ENCODE assay signal across 23 cellular contexts in genomic region chr6:53161481-53162009, GRCh38. TPM values are rescaled to one million over a fixed set of nuclear protein-coding genes. Genes with fewer than 3 reads are reported as not detected.
DNase-seq lines count a peak whose midpoint lies in the region; ATAC-seq, FAIRE-seq and TF ChIP-seq lines count a peak whose summit lies in the region.
"Had no signal": no experiment of that assay in that cellular context is flagged by ENCODE, and none has a peak within 500 bp of the region (broad histone marks: within the 10 kb centered on the region; RNA-seq: fewer than 3 reads in every experiment).

No MANE protein-coding gene starts in this region.

- H4K20me1 ChIP-seq in SK-N-SH (ENCODE audit: insufficient read depth) (no peaks in the 10 kb centered on the region), mammary epithelial cell (ENCODE audit: insufficient read depth, low read length) (no peaks in the 10 kb centered on the region)
- H4K20me1 ChIP-seq: BLaER1 had no signal

- H3K4me1 ChIP-seq in SK-N-SH (ENCODE audit: control insufficient read depth in 1 of 2, insufficient read depth in 2 of 2, low read depth in 1 of 2, low read length in 1 of 2) (no peaks in the 10 kb centered on the region), mammary epithelial cell (ENCODE audit: insufficient read depth, low read length) (no peaks in the 10 kb centered on the region), gastroesophageal sphincter (peaks cover 0 to 16% (median 4%) of the 10 kb centered on the region in 3 donors)

- H2AFZ ChIP-seq in SK-N-SH (ENCODE audit: low read depth) (peak overlapping the region; percentile 39; the same call in 1 of the 2 replicates), mammary epithelial cell (ENCODE audit: low read depth, low read length) (peak overlapping the region; percentile 12)

- H3K36me3 ChIP-seq in SK-N-SH (replicated peaks in 1 of 2; ENCODE audit: control insufficient read depth in 1 of 2, insufficient read depth in 2 of 2, low read length in 1 of 2) (no peaks in the 10 kb centered on the region), mammary epithelial cell (ENCODE audit: insufficient read depth, low read length) (no peaks in the 10 kb centered on the region), gastroesophageal sphincter (no peaks in the 10 kb centered on the region)
- H3K36me3 ChIP-seq: BLaER1 had no signal

- H3K4me3 ChIP-seq in SK-N-SH (ENCODE audit: low read depth in 2 of 2, low read length in 1 of 2) (no peak overlapping the region; a peak in 1 of 4 replicates), mammary epithelial cell (replicated peaks in 1 of 3; ENCODE audit: insufficient read depth in 1 of 3, low read depth in 2 of 3, low read length in 3 of 3) (no peak overlapping the region), gastroesophageal sphincter (no peak overlapping the region)
- H3K4me3 ChIP-seq: BLaER1 had no signal

- H3K79me2 ChIP-seq in SK-N-SH (ENCODE audit: insufficient read depth) = no peaks in the 10 kb centered on the region
- no peaks in the 10 kb centered on the region for H3K79me2 ChIP-seq in mammary epithelial cell (ENCODE audit: insufficient read depth, low read length)

- no peak overlapping the region for H3K4me2 ChIP-seq in SK-N-SH
- no peak overlapping the region for H3K4me2 ChIP-seq in mammary epithelial cell (ENCODE audit: insufficient read depth, low read depth, low read length)
- H3K4me2 ChIP-seq: BLaER1 had no signal

- no peak for ATAC-seq in SK-N-SH treated with all-trans-retinoic acid at 6 μM for 48 hours
- ATAC-seq in gastroesophageal sphincter = peak; percentile 68
- no peak for ATAC-seq in HG03095 (IDR thresholded peaks at IDR 0.05; ENCODE audit: unreplicated experiment)

- 52% methylated on average over 3 of the region's 3 CpGs for WGBS in SK-N-SH (ENCODE audit: low lambda C conversion rate)
- WGBS in mammary epithelial cell (ENCODE audit: low coverage, missing lambda C conversion rate) = 64% methylated on average over 3 of the region's 3 CpGs
- 40 to 67% methylated on average over 2 to 3 of the region's 3 CpGs for WGBS in gastroesophageal sphincter (ENCODE audit: low coverage in 1 of 2), 2 donors

- intact Hi-C loops in mammary epithelial cell (cut with micrococcal nuclease) = no loop called here

- DNase-seq in SK-N-SH (no peak), mammary epithelial cell (no peak), GM12892 (ENCODE audit: insufficient read length) (no peak), NCI-H2171 treated with DMSO at 0.1 percent for 48 hours (lab: John Stamatoyannopoulos, UW) (no peak), NAMALWA (ENCODE audit: low spot score) (no peak)
- DNase-seq: DND-41, Kasumi-1, NCI-H187, NCI-H446 treated with DMSO at 0.1 percent for 48 hours, OCI-M1, RPMI8226, SIG-M5 had no signal

- no peak for TF ChIP-seq EP300 in SK-N-SH (IDR thresholded peaks at IDR 0.05; ENCODE audit: borderline replicate concordance in 1 of 2, low read depth in 1 of 2, low read length in 1 of 2)
- TF ChIP-seq EP300 in gastroesophageal sphincter (IDR thresholded peaks at IDR 0.05) = no peak

- in situ Hi-C loops in mammary epithelial cell (cut with MboI; ENCODE audit: low sequenced_read_pairs in 2 of 2) = loop anchor here (25.0 kb wide), 1 partner anchor 526 kb away; no protein-coding TSS in a partner anchor

- H3K9ac ChIP-seq in SK-N-SH (no peak overlapping the region), mammary epithelial cell (ENCODE audit: insufficient read depth, low read length) (no peak overlapping the region)
- H3K9ac ChIP-seq: BLaER1 had no signal

- no peak overlapping the region for H3K27ac ChIP-seq in SK-N-SH (ENCODE audit: low read depth in 2 of 2, low read length in 1 of 2)
- H3K27ac ChIP-seq in mammary epithelial cell (ENCODE audit: insufficient read depth, low read depth, low read length) = no peak overlapping the region
- peak overlapping the region in 3 of 4 donors; percentile 36 to 60 (median 41) for H3K27ac ChIP-seq in gastroesophageal sphincter
- H3K27ac ChIP-seq: 22Rv1, BLaER1, HL-60 had no signal

- no TSS peak for BruUV-seq in mammary epithelial cell (replicated peaks; lab: Mats Ljungman, UMichigan)

- no peaks in the 10 kb centered on the region for H3K9me2 ChIP-seq in SK-N-SH

- H3K9me3 ChIP-seq in SK-N-SH (no peaks in the 10 kb centered on the region; the same call in 1 of the 2 replicates), mammary epithelial cell (replicated peaks; ENCODE audit: insufficient read depth, low read length) (peaks cover 2% of the 10 kb centered on the region), gastroesophageal sphincter (no peaks in the 10 kb centered on the region)

- TF ChIP-seq CTCF in SK-N-SH (IDR thresholded peaks at IDR 0.05) (no peak), mammary epithelial cell (conservative IDR thresholded peaks at IDR 0.05 in 1 of 2, IDR thresholded peaks at IDR 0.05 in 1 of 2; ENCODE audit: extremely low read depth in 1 of 2, insufficient read depth in 1 of 2, low read depth in 1 of 2, low read length in 2 of 2) (no peak), gastroesophageal sphincter (IDR thresholded peaks at IDR 0.05) (no peak)

- dilution Hi-C loops in mammary epithelial cell (cut with HindIII; ENCODE audit: low sequenced_read_pairs) = loop anchor here (10.0 kb wide), 1 partner anchor 323 kb away; no protein-coding TSS in a partner anchor

- CTCF ChIA-PET in SK-N-SH (lab: Yijun Ruan, JAX) = interaction anchor here (1.0 to 1.9 kb wide), 2 partner anchors 10 to 566 kb away, joined by 3 to 9 read pairs; no protein-coding TSS in a partner anchor
- CTCF ChIA-PET in mammary epithelial cell (lab: Charles Lee; ENCODE audit: low non-redundant PET) = interaction anchor here (0.5 kb wide), 1 partner anchor 22 kb away, joined by 4 read pairs; no protein-coding TSS in a partner anchor

- POLR2A ChIA-PET in SK-N-SH (lab: Yijun Ruan, JAX) = no interaction called here

- TF ChIP-seq POLR2A in gastroesophageal sphincter (IDR thresholded peaks at IDR 0.05) (no peak), GM12892 (IDR thresholded peaks at IDR 0.05; ENCODE audit: low read depth, low read length) (no peak)

- FAIRE-seq in GM12892 (lab: Jason Lieb, UNC) = no peak
- FAIRE-seq: GM19239, HTR-8/SVneo had no signal

- H3F3A ChIP-seq in SK-N-SH (replicated peaks; ENCODE audit: insufficient read depth) = no peaks in the 10 kb centered on the region

- no peak for TF ChIP-seq RAD21 in SK-N-SH (IDR thresholded peaks at IDR 0.05; ENCODE audit: low read length)

- H3K27me3 ChIP-seq in SK-N-SH (ENCODE audit: insufficient read depth) (no peaks in the 10 kb centered on the region), mammary epithelial cell (ENCODE audit: insufficient read depth, low read length) (no peaks in the 10 kb centered on the region), gastroesophageal sphincter (no peaks in the 10 kb centered on the region)
- H3K27me3 ChIP-seq: BLaER1 had no signal

TF ChIP-seq in SK-N-SH, 30 proteins besides CTCF, POLR2A, EP300 and RAD21 (continues in another document):
- no peak for TF ChIP-seq USF1 (IDR thresholded peaks at IDR 0.05; ENCODE audit: borderline replicate concordance, low read depth)

TF ChIP-seq in SK-N-SH treated with all-trans-retinoic acid at 6 μM for 48 hours, 23 proteins besides CTCF, POLR2A, EP300 and RAD21:
- TF ChIP-seq ISL1 (CRISPR knock-in tag; IDR thresholded peaks at IDR 0.05) (no peak), TCF4 (CRISPR knock-in tag; IDR thresholded peaks at IDR 0.05; ENCODE audit: borderline replicate concordance) (no peak), ZNF8 (CRISPR knock-in tag; IDR thresholded peaks at IDR 0.05) (no peak), SNAI2 (CRISPR knock-in tag; IDR thresholded peaks at IDR 0.05) (no peak), CSDC2 (CRISPR knock-in tag; IDR thresholded peaks at IDR 0.05) (no peak), BACH2 (CRISPR knock-in tag; IDR thresholded peaks at IDR 0.05; ENCODE audit: borderline replicate concordance) (no peak), TOX (CRISPR knock-in tag; IDR thresholded peaks at IDR 0.05; ENCODE audit: borderline replicate concordance) (no peak), ESRRG (CRISPR knock-in tag; IDR thresholded peaks at IDR 0.05) (no peak), TSHZ2 (CRISPR knock-in tag; IDR thresholded peaks at IDR 0.05) (no peak), PPARA (CRISPR knock-in tag; IDR thresholded peaks at IDR 0.05; ENCODE audit: borderline replicate concordance) (no peak)

RNA-seq across cellular contexts. Expression of gene GCM1, which starts 12.9 kb away (rescaled TPM):
- polyA plus RNA-seq in SK-N-SH (2012; rRNA removed) (not detected in 2 replicates), mammary epithelial cell (not detected)
- polyA plus RNA-seq in SK-N-SH (2012; cell fraction: cytosol; rRNA removed) = not detected in 2 replicates
- not detected in 2 replicates for polyA plus RNA-seq in SK-N-SH (2012; cell fraction: nucleus; rRNA removed)
- total RNA-seq in mammary epithelial cell (not detected), gastroesophageal sphincter (not detected)
- polyA minus RNA-seq in mammary epithelial cell = not detected
- not detected for polyA plus RNA-seq in GM12892 (2012; ENCODE audit: missing spikeins)
- total RNA-seq: H4 had no signal
- polyA plus RNA-seq: AG04450, IgD-negative memory B cell had no signal

Comparison
In these comparisons a context has a peak if more than half of its experiments do, and no peak if none do; other contexts are left out.
1. H3K27ac ChIP-seq: peak in gastroesophageal sphincter (3 of 4); none in SK-N-SH (0 of 2) and mammary epithelial cell (single experiment).